In the genomic region with DNA sequence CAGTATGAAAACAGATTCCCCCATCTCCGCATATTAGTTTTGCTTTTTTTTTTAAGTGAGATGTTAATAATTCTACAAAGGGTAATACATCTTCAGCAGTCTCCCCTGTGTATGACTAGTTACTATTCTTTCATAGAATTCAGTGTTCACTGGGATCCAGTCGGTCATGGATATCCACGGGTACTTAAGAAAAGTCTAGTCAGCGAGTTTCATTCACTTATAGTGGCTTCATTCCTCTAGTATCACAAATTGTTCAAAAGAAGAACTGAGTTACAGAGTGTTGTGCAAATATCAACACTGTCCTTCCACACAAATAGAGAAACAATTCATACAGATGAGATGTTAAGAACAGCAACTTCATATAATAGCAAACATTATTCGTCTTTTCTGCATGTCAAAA, we compare ENCODE assay signal across 24 cellular contexts. TPM values are rescaled to one million over a fixed set of nuclear protein-coding genes. Genes with fewer than 3 reads are reported as not detected.
"Had no signal": no experiment of that assay in that cellular context is flagged by ENCODE, and none has a peak within 500 bp of the region (broad histone marks: within the 10 kb centered on the region; RNA-seq: fewer than 3 reads in every experiment).

No MANE protein-coding gene starts in this region.

- H3K27me3 ChIP-seq: esophagus muscularis mucosa, foreskin keratinocyte had no signal

- H3K4me3 ChIP-seq: coronary artery, dorsolateral prefrontal cortex, esophagus muscularis mucosa, heart right ventricle, left lung, lung had no signal

- DNase-seq: dermis blood vessel endothelial cell; dorsolateral prefrontal cortex; effector CD4-positive, alpha-beta T cell; effector memory CD4-positive, alpha-beta T cell; foreskin keratinocyte; glutamatergic neuron; head of caudate nucleus; heart right ventricle; hippocampal formation; left cardiac atrium; left lung; left ventricle myocardium superior; mammary epithelial cell; mesendoderm; midbrain; naive thymus-derived CD4-positive, alpha-beta T cell had no signal

- FAIRE-seq: colon, endothelial cell of umbilical vein, frontal cortex, islet of Langerhans, keratinocyte had no signal

- H3K36me3 ChIP-seq: esophagus muscularis mucosa, heart right ventricle, left lung had no signal

- H3K4me1 ChIP-seq: foreskin keratinocyte, left lung had no signal

- ATAC-seq: foreskin keratinocyte; heart right ventricle; left cardiac atrium; left lung; left ventricle myocardium superior; naive thymus-derived CD4-positive, alpha-beta T cell had no signal

- H3K27ac ChIP-seq: coronary artery, dorsolateral prefrontal cortex, esophagus muscularis mucosa, foreskin keratinocyte, heart right ventricle, left lung had no signal

- H3K9me3 ChIP-seq: esophagus muscularis mucosa, heart right ventricle, left lung had no signal

RNA-seq across cellular contexts. Expression of gene BNC2, which starts 35.7 kb away (rescaled TPM):
- polyA plus RNA-seq: naive thymus-derived CD4-positive, alpha-beta T cell had no signal
